Comparison of ENCODE assay signal across 17 cellular contexts in genomic region chr10:132946311-132946710, GRCh38. TPM values are rescaled to one million over a fixed set of nuclear protein-coding genes. Genes with fewer than 3 reads are reported as not detected.
DNase-seq lines count a peak whose midpoint lies in the region; ATAC-seq and TF ChIP-seq lines count a peak whose summit lies in the region.
"Had no signal": no experiment of that assay in that cellular context is flagged by ENCODE, and none has a peak within 500 bp of the region (broad histone marks: within the 10 kb centered on the region; RNA-seq: fewer than 3 reads in every experiment).

No MANE protein-coding gene starts in this region.

- H3K9me3 Mint-ChIP-seq in H9 (peaks cover 0 to 3% of the 10 kb centered on the region in 2 experiments; a peak in 1 of 5 replicates), Calu3 (ENCODE audit: low read depth, unreplicated experiment) (peaks cover 3% of the 10 kb centered on the region)
- H3K9me3 Mint-ChIP-seq: CD8-positive, alpha-beta memory T cell had no signal

- H3K27me3 Mint-ChIP-seq in H9 (ENCODE audit: low read depth), result peaks cover 18% of the 10 kb centered on the region
- peaks cover 91% of the 10 kb centered on the region for H3K27me3 Mint-ChIP-seq in Calu3 (ENCODE audit: unreplicated experiment)

- H4K8ac ChIP-seq in H9 (replicated peaks; ENCODE audit: insufficient read length, low read depth, low read length), result no peak overlapping the region
- no peak overlapping the region for H4K8ac ChIP-seq in neuronal stem cell (ENCODE audit: low read depth, low read length)

- H3K27ac Mint-ChIP-seq in H9 (no peak overlapping the region), Calu3 (ENCODE audit: unreplicated experiment) (no peak overlapping the region)
- H3K27ac Mint-ChIP-seq: CD4-positive, CD25-positive, alpha-beta regulatory T cell; CD8-positive, alpha-beta memory T cell had no signal

- no peak overlapping the region for H2BK120ac ChIP-seq in H9 (ENCODE audit: low read depth, low read length, poor library complexity, severe bottlenecking)
- no peak overlapping the region for H2BK120ac ChIP-seq in neuronal stem cell (ENCODE audit: low read depth, low read length)

- H2BK20ac ChIP-seq in H9 (ENCODE audit: low read depth, low read length, poor library complexity, severe bottlenecking), result no peak overlapping the region

- no peaks in the 10 kb centered on the region for H3K79me2 ChIP-seq in H9 (ENCODE audit: insufficient read depth, low read length)

- H3K79me1 ChIP-seq in H9 (ENCODE audit: insufficient read depth, low read depth, low read length, poor library complexity, severe bottlenecking) (no peaks in the 10 kb centered on the region), neuronal stem cell (ENCODE audit: low read depth, low read length) (no peaks in the 10 kb centered on the region)

- H2BK5ac ChIP-seq in H9 (ENCODE audit: insufficient read length, low read length) (no peak overlapping the region), neuronal stem cell (ENCODE audit: low read length) (no peak overlapping the region)

- H3K27me3 ChIP-seq in H7 (ENCODE audit: control insufficient read depth, insufficient read depth, low read length), result no peaks in the 10 kb centered on the region; the same call in 1 of the 2 replicates
- no peaks in the 10 kb centered on the region for H3K27me3 ChIP-seq in H9 (ENCODE audit: insufficient read depth, low read length)
- peaks cover 0 to 42% (median 0%) of the 10 kb centered on the region in 3 experiments for H3K27me3 ChIP-seq in neuronal stem cell (ENCODE audit: control insufficient read depth in 3 of 3, insufficient read depth in 3 of 3, low read depth in 1 of 3, low read length in 3 of 3)
- H3K27me3 ChIP-seq in upper lobe of left lung, result peaks cover 0 to 18% (median 8%) of the 10 kb centered on the region in 4 donors

- no peaks in the 10 kb centered on the region for H4K20me1 ChIP-seq in H9 (ENCODE audit: control insufficient read depth, insufficient read depth, insufficient read length)

- H2AK5ac ChIP-seq in H9 (ENCODE audit: insufficient read length, low read length), result no peak overlapping the region
- H2AK5ac ChIP-seq in neuronal stem cell (ENCODE audit: low read depth, low read length), result no peak overlapping the region

- no peak overlapping the region for H4K5ac ChIP-seq in H9 (ENCODE audit: insufficient read length, low read depth, low read length)

- peaks cover 16 to 19% of the 10 kb centered on the region in 2 experiments for H3K4me1 Mint-ChIP-seq in H9
- H3K4me1 Mint-ChIP-seq in Calu3 (ENCODE audit: low read depth, unreplicated experiment), result no peaks in the 10 kb centered on the region

- H2BK15ac ChIP-seq in H9 (ENCODE audit: low read depth, low read length) (no peak overlapping the region), neuronal stem cell (ENCODE audit: low read length) (peak overlapping the region; percentile 62)

- no peaks in the 10 kb centered on the region; a peak in 1 of 7 replicates for H3K36me3 Mint-ChIP-seq in H9 (ENCODE audit: insufficient read depth in 1 of 3, low read depth in 3 of 3)
- no peaks in the 10 kb centered on the region for H3K36me3 Mint-ChIP-seq in Calu3 (ENCODE audit: insufficient read depth, unreplicated experiment)
- H3K36me3 Mint-ChIP-seq: CD4-positive, CD25-positive, alpha-beta regulatory T cell; CD8-positive, alpha-beta memory T cell had no signal

- H3K23ac ChIP-seq in H9 (ENCODE audit: insufficient read length, low read depth, low read length), result no peak overlapping the region
- H3K23ac ChIP-seq in neuronal stem cell (ENCODE audit: low read depth, low read length, poor library complexity), result peak overlapping the region; percentile 31

- no peak overlapping the region for H3K4me2 ChIP-seq in H9 (ENCODE audit: insufficient read depth, insufficient read length, low read length)
- no peak overlapping the region for H3K4me2 ChIP-seq in neuronal stem cell (ENCODE audit: insufficient read depth, low read length, poor library complexity, severe bottlenecking)

- H3K36me3 ChIP-seq in H7 (replicated peaks; ENCODE audit: control insufficient read depth, insufficient read depth, low read length) (no peaks in the 10 kb centered on the region), neuronal stem cell (replicated peaks in 1 of 2; ENCODE audit: control insufficient read depth in 2 of 2, insufficient read depth in 2 of 2, low read length in 2 of 2) (no peaks in the 10 kb centered on the region), upper lobe of left lung (no peaks in the 10 kb centered on the region)
- H3K36me3 ChIP-seq: BE2C had no signal

- no peak overlapping the region for H3K4ac ChIP-seq in H9 (ENCODE audit: low read depth, low read length)
- H3K4ac ChIP-seq in neuronal stem cell (ENCODE audit: low read length), result no peak overlapping the region

- H3K9me3 ChIP-seq in H9 (ENCODE audit: control insufficient read depth, low read depth, low read length), result no peaks in the 10 kb centered on the region
- H3K9me3 ChIP-seq in neuronal stem cell (replicated peaks in 1 of 2; ENCODE audit: control insufficient read depth in 2 of 2, insufficient read depth in 1 of 2, low read depth in 1 of 2, low read length in 2 of 2), result peaks cover 0 to 4% of the 10 kb centered on the region in 2 donors
- no peaks in the 10 kb centered on the region for H3K9me3 ChIP-seq in upper lobe of left lung
- H3K9me3 ChIP-seq: BE2C, Caco-2 had no signal

- H3K23me2 ChIP-seq in H9 (ENCODE audit: insufficient read length, low read depth, low read length, poor library complexity, severe bottlenecking), result no peaks in the 10 kb centered on the region

- WGBS in H9 (ENCODE audit: extremely low coverage, insufficient read length, low lambda C conversion rate), result no CpG with 5 or more reads among the region's 9 CpGs
- WGBS in neuronal stem cell (ENCODE audit: extremely low coverage in 2 of 2, insufficient read length in 2 of 2, insufficient replicate concordance in 1 of 2), 2 donors, result no CpG with 5 or more reads among the region's 9 CpGs
- 79% methylated on average over 9 of the region's 9 CpGs; no CpG with 5 or more reads in 1 of the 2 donors for WGBS in upper lobe of left lung, 2 donors

- H4K91ac ChIP-seq in H9 (ENCODE audit: insufficient read length, low read depth, low read length), result no peak overlapping the region
- H4K91ac ChIP-seq in neuronal stem cell (ENCODE audit: low read depth, low read length, poor library complexity), result no peak overlapping the region

- no peak for TF ChIP-seq EP300 in upper lobe of left lung (IDR thresholded peaks at IDR 0.05)

- no peak overlapping the region for H3K18ac ChIP-seq in H9 (ENCODE audit: insufficient read length, low read depth, low read length)
- peak overlapping the region; percentile 46 for H3K18ac ChIP-seq in neuronal stem cell (ENCODE audit: low read length)

- H2AFZ ChIP-seq in H9 (ENCODE audit: low read length) (no peak overlapping the region), neuronal stem cell (ENCODE audit: low read length) (no peak overlapping the region)

- ATAC-seq in upper lobe of left lung (ENCODE audit: low FRiP score in 2 of 2) (no peak), GM21515 (IDR thresholded peaks at IDR 0.05; ENCODE audit: unreplicated experiment) (no peak)

- H3K27ac ChIP-seq in H9 (ENCODE audit: insufficient read length, low read depth, low read length), result no peak overlapping the region
- no peak overlapping the region for H3K27ac ChIP-seq in neuronal stem cell (replicated peaks; ENCODE audit: low read length)
- no peak overlapping the region for H3K27ac ChIP-seq in upper lobe of left lung

- H3K56ac ChIP-seq in H9 (ENCODE audit: insufficient read length, low read depth, low read length), result no peak overlapping the region

- no peak for TF ChIP-seq POLR2A in upper lobe of left lung (IDR thresholded peaks at IDR 0.05)

- H3K14ac ChIP-seq in H9 (ENCODE audit: insufficient read depth, low read length), result no peak overlapping the region
- no peak overlapping the region for H3K14ac ChIP-seq in neuronal stem cell (ENCODE audit: low read length)

- peaks cover 2% of the 10 kb centered on the region; the same call in 1 of the 2 replicates for H3K4me1 ChIP-seq in H9 (ENCODE audit: insufficient read depth, low read length)
- H3K4me1 ChIP-seq in neuronal stem cell (ENCODE audit: control insufficient read depth in 2 of 2, insufficient read depth in 1 of 2, low read depth in 1 of 2, low read length in 2 of 2), result peaks cover 5 to 7% of the 10 kb centered on the region in 2 donors
- H3K4me1 ChIP-seq in upper lobe of left lung, result peaks cover 6 to 18% (median 13%) of the 10 kb centered on the region in 4 donors
- H3K4me1 ChIP-seq: BE2C had no signal

- CTCF ChIA-PET in Calu3 (lab: Charles Lee), result no interaction called here

- H2BK12ac ChIP-seq in H9 (ENCODE audit: insufficient read length, low read depth, low read length) (no peak overlapping the region), neuronal stem cell (ENCODE audit: low read length) (no peak overlapping the region)

- no TSS peak for BruUV-seq in Calu3 (replicated peaks; lab: Mats Ljungman, UMichigan)

- H3K4me3 Mint-ChIP-seq in H9 (no peak overlapping the region), Calu3 (ENCODE audit: low read depth, unreplicated experiment) (no peak overlapping the region)
- H3K4me3 Mint-ChIP-seq: CD8-positive, alpha-beta memory T cell had no signal

- H3K9ac ChIP-seq in H9 (ENCODE audit: extremely low read depth, insufficient read length, low read length) (no peak overlapping the region), neuronal stem cell (ENCODE audit: low read depth, low read length, poor library complexity) (no peak overlapping the region)

- peak; percentile 49 for DNase-seq in H7
- DNase-seq in H9, result peak; percentile 15
- no peak for DNase-seq in neuronal stem cell (ENCODE audit: low spot score)
- peak; percentile 8 to 45 for DNase-seq in upper lobe of left lung
- DNase-seq in Calu3, result no peak
- DNase-seq: ACHN; BE2C; C1 segment of cervical spinal cord; CD4-positive, CD25-positive, alpha-beta regulatory T cell; CD8-positive, alpha-beta memory T cell; DMS153; DMS79; GDM1; HCEC 1CT had no signal

- intact Hi-C loops in Calu3 (cut with micrococcal nuclease; ENCODE audit: unreplicated experiment), result no loop called here

- TF ChIP-seq CTCF in H9 (conservative IDR thresholded peaks at IDR 0.05), result no peak
- TF ChIP-seq CTCF in upper lobe of left lung (IDR thresholded peaks at IDR 0.05), result no peak
- no peak for TF ChIP-seq CTCF in Calu3 (IDR thresholded peaks at IDR 0.05; ENCODE audit: unreplicated experiment)

- H3T11ph ChIP-seq in H9 (ENCODE audit: low read length), result no peak overlapping the region

- H3K4me3 ChIP-seq in H7 (ENCODE audit: insufficient read depth, low read depth, low read length), result no peak overlapping the region
- H3K4me3 ChIP-seq in neuronal stem cell (ENCODE audit: low read length in 2 of 2), result no peak overlapping the region
- H3K4me3 ChIP-seq in upper lobe of left lung, result no peak overlapping the region

RNA-seq across cellular contexts. Expression of gene CFAP46, which starts 3.9 kb away (rescaled TPM):
- total RNA-seq in H7 (2014; rRNA removed; shearing (Covaris generic)), result 0.59 and 0.70 TPM in 2 replicates
- total RNA-seq in H9 (2021) (2.9 and 3.1 TPM in 2 replicates), upper lobe of left lung (10 to 100 TPM in 2 of 6 donors, 1 to 10 TPM in 3, under 1 TPM in 1; 0.60 to 28.3 (median 8.0) TPM), Calu3 (2022) (not detected in 2 replicates)
- polyA plus RNA-seq in neuronal stem cell (2013, experiment 1 of 2), result 1.5 TPM
- 1.4 TPM for polyA plus RNA-seq in neuronal stem cell (2013, experiment 2 of 2)
- total RNA-seq: Caco-2; CD4-positive, CD25-positive, alpha-beta regulatory T cell; HT-29 had no signal
- polyA plus RNA-seq: CD4-positive, CD25-positive, alpha-beta regulatory T cell; CD8-positive, alpha-beta memory T cell had no signal

Comparison
In these comparisons a context has a peak if more than half of its experiments do, and no peak if none do; other contexts are left out.
1. DNase-seq: peak in H7 (single experiment), H9 (single experiment) and upper lobe of left lung (2 of 2); none in neuronal stem cell (single experiment) and Calu3 (single experiment).